2 cellular contexts compared by ENCODE assay signal in the genomic region with DNA sequence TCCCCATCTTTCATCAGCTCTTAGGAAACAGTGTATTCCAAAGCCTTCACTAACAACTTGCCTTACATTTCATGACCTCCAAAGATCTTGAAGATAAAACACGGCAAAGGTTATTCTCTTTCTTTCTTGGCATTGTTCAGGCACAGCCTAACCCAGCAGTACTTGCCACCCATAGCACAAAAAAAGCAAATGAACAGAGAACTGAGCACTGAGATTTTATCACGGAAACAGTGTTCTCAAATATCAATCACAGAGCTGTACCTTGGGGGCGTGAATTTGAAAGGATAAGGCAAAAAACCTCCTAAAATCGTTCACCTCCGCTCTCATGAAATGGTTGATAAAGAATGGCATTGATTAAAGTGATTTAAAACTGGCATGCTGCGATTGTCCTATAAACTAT.
TF ChIP-seq lines count a peak whose summit lies in the region.

No MANE protein-coding gene starts in this region.

TF ChIP-seq in SK-N-SH treated with all-trans-retinoic acid at 6 μM for 48 hours, 23 proteins besides CTCF, POLR2A, EP300 and RAD21 (continued from another document):
- TF ChIP-seq CSRNP3 (CRISPR knock-in tag; IDR thresholded peaks at IDR 0.05) (no peak), ZFP3 (CRISPR knock-in tag; IDR thresholded peaks at IDR 0.05) (no peak), ZC3H10 (CRISPR knock-in tag; IDR thresholded peaks at IDR 0.05) (no peak), ZNF8 (CRISPR knock-in tag; IDR thresholded peaks at IDR 0.05) (no peak), RARB (CRISPR knock-in tag; IDR thresholded peaks at IDR 0.05) (no peak)
TF ChIP-seq in SK-N-SH treated with all-trans-retinoic acid at 6 μM for 48 hours: peak in this region for 0.

TF ChIP-seq in WTC11, 78 proteins besides CTCF, POLR2A, EP300 and RAD21 (continued from another document):
- TF ChIP-seq, protein P1, sequence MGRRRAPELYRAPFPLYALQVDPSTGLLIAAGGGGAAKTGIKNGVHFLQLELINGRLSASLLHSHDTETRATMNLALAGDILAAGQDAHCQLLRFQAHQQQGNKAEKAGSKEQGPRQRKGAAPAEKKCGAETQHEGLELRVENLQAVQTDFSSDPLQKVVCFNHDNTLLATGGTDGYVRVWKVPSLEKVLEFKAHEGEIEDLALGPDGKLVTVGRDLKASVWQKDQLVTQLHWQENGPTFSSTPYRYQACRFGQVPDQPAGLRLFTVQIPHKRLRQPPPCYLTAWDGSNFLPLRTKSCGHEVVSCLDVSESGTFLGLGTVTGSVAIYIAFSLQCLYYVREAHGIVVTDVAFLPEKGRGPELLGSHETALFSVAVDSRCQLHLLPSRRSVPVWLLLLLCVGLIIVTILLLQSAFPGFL (CRISPR knock-in tag; IDR thresholded peaks at IDR 0.05; ENCODE audit: borderline replicate concordance): no peak
- no peak for TF ChIP-seq TEAD4 (CRISPR knock-in tag; IDR thresholded peaks at IDR 0.05)
